ENCODE assay signal across 2 cellular contexts in genomic region chr1:35576061-35576765, GRCh38.
TF ChIP-seq lines count a peak whose summit lies in the region.

No MANE protein-coding gene starts in this region.

TF ChIP-seq in GM12878, 131 proteins besides CTCF, POLR2A, EP300 and RAD21:
- TF ChIP-seq CBFB (IDR thresholded peaks at IDR 0.05; ENCODE audit: low read depth) (no peak), ZZZ3 (IDR thresholded peaks at IDR 0.05; ENCODE audit: control insufficient read depth, insufficient read length, low read depth) (no peak), ATF2 (IDR thresholded peaks at IDR 0.05; ENCODE audit: low read length) (no peak), BRCA1 (IDR thresholded peaks at IDR 0.05; ENCODE audit: low read depth, low read length) (no peak), MEF2B (IDR thresholded peaks at IDR 0.05; ENCODE audit: partially characterized antibody, poor library complexity, severe bottlenecking) (no peak), CBX3 (IDR thresholded peaks at IDR 0.05; ENCODE audit: borderline replicate concordance, low read depth) (no peak), ELK1 (IDR thresholded peaks at IDR 0.05; ENCODE audit: low read depth, low read length) (no peak), WRNIP1 (IDR thresholded peaks at IDR 0.05; ENCODE audit: borderline replicate concordance, low read depth, low read length) (no peak), ZNF24 (IDR thresholded peaks at IDR 0.05) (no peak), HDAC6 (IDR thresholded peaks at IDR 0.05; ENCODE audit: unreplicated experiment) (no peak), NFIC (IDR thresholded peaks at IDR 0.05; ENCODE audit: low read depth, low read length) (no peak), KAT2A (conservative IDR thresholded peaks at IDR 0.05; ENCODE audit: control insufficient read depth, low read depth, low read length) (no peak), RAD51 (IDR thresholded peaks at IDR 0.05) (no peak)
TF ChIP-seq in GM12878: peak in this region for 0.

TF ChIP-seq in SK-N-SH, 30 proteins besides CTCF, POLR2A, EP300 and RAD21:
- TF ChIP-seq NFIC (IDR thresholded peaks at IDR 0.05; ENCODE audit: borderline replicate concordance): no peak
- no peak for TF ChIP-seq RFX5 (IDR thresholded peaks at IDR 0.05; ENCODE audit: low read length)
- TF ChIP-seq IRF3 (IDR thresholded peaks at IDR 0.05; ENCODE audit: low read depth, low read length): no peak
- no peak for TF ChIP-seq MEF2A (IDR thresholded peaks at IDR 0.05; ENCODE audit: borderline replicate concordance, low read depth)
- TF ChIP-seq SIN3A (IDR thresholded peaks at IDR 0.05; ENCODE audit: borderline replicate concordance, low read depth, low read length): no peak
- TF ChIP-seq MAX (IDR thresholded peaks at IDR 0.05; ENCODE audit: low read depth): no peak
- no peak for TF ChIP-seq CHD2 (IDR thresholded peaks at IDR 0.05; ENCODE audit: low read length, partially characterized antibody)
- no peak for TF ChIP-seq NRF1 (IDR thresholded peaks at IDR 0.05; ENCODE audit: low read depth, low read length)
- no peak for TF ChIP-seq RCOR1 (IDR thresholded peaks at IDR 0.05; ENCODE audit: low read length)
- TF ChIP-seq USF1 (IDR thresholded peaks at IDR 0.05; ENCODE audit: borderline replicate concordance, low read depth): no peak
- no peak for TF ChIP-seq ELF1 (IDR thresholded peaks at IDR 0.05)
- TF ChIP-seq, protein P1, sequence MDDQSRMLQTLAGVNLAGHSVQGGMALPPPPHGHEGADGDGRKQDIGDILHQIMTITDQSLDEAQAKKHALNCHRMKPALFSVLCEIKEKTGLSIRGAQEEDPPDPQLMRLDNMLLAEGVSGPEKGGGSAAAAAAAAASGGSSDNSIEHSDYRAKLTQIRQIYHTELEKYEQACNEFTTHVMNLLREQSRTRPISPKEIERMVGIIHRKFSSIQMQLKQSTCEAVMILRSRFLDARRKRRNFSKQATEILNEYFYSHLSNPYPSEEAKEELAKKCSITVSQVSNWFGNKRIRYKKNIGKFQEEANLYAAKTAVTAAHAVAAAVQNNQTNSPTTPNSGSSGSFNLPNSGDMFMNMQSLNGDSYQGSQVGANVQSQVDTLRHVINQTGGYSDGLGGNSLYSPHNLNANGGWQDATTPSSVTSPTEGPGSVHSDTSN (IDR thresholded peaks at IDR 0.05): no peak
- TF ChIP-seq, protein P2, sequence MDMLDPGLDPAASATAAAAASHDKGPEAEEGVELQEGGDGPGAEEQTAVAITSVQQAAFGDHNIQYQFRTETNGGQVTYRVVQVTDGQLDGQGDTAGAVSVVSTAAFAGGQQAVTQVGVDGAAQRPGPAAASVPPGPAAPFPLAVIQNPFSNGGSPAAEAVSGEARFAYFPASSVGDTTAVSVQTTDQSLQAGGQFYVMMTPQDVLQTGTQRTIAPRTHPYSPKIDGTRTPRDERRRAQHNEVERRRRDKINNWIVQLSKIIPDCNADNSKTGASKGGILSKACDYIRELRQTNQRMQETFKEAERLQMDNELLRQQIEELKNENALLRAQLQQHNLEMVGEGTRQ (IDR thresholded peaks at IDR 0.05; ENCODE audit: borderline replicate concordance, low read depth, low read length): no peak
- no peak for TF ChIP-seq SMC3 (IDR thresholded peaks at IDR 0.05; ENCODE audit: low read depth, low read length)
- no peak for TF ChIP-seq TAF1 (IDR thresholded peaks at IDR 0.05; ENCODE audit: borderline replicate concordance, low read depth, low read length)
- no peak for TF ChIP-seq GABPA (IDR thresholded peaks at IDR 0.05; ENCODE audit: low read depth)
- no peak for TF ChIP-seq TCF12 (IDR thresholded peaks at IDR 0.05)
- TF ChIP-seq, protein P3, sequence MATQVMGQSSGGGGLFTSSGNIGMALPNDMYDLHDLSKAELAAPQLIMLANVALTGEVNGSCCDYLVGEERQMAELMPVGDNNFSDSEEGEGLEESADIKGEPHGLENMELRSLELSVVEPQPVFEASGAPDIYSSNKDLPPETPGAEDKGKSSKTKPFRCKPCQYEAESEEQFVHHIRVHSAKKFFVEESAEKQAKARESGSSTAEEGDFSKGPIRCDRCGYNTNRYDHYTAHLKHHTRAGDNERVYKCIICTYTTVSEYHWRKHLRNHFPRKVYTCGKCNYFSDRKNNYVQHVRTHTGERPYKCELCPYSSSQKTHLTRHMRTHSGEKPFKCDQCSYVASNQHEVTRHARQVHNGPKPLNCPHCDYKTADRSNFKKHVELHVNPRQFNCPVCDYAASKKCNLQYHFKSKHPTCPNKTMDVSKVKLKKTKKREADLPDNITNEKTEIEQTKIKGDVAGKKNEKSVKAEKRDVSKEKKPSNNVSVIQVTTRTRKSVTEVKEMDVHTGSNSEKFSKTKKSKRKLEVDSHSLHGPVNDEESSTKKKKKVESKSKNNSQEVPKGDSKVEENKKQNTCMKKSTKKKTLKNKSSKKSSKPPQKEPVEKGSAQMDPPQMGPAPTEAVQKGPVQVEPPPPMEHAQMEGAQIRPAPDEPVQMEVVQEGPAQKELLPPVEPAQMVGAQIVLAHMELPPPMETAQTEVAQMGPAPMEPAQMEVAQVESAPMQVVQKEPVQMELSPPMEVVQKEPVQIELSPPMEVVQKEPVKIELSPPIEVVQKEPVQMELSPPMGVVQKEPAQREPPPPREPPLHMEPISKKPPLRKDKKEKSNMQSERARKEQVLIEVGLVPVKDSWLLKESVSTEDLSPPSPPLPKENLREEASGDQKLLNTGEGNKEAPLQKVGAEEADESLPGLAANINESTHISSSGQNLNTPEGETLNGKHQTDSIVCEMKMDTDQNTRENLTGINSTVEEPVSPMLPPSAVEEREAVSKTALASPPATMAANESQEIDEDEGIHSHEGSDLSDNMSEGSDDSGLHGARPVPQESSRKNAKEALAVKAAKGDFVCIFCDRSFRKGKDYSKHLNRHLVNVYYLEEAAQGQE (IDR thresholded peaks at IDR 0.05; ENCODE audit: low read depth, low read length): no peak
- TF ChIP-seq POLR2AphosphoS5 (IDR thresholded peaks at IDR 0.05; ENCODE audit: low read depth, low read length): no peak
- TF ChIP-seq MXI1 (IDR thresholded peaks at IDR 0.05; ENCODE audit: low read depth, low read length): no peak
